ENCODE assay signal across 26 cellular contexts in the genomic region with DNA sequence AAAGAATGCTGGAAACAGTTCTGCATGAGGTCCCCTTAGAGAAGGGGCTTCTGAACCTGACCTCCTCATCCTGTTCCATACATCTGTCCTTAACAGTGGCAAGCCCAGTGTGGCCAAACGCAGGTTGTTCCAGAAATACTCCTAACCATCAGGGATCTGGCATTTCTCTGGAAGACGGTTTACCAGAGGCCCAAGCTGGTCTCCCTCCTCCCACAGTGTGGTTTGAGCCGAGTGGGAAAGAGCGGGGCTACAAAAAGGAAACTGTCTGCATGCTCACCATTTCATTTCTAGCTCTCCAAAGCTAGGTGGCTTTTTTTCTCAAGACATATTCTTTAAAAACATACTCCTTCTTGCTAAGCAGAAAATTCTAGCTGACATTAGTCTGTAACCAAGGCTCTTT. TPM values are rescaled to one million over a fixed set of nuclear protein-coding genes. Genes with fewer than 3 reads are reported as not detected.
DNase-seq lines count a peak whose midpoint lies in the region; ATAC-seq and TF ChIP-seq lines count a peak whose summit lies in the region.
"Had no signal": no experiment of that assay in that cellular context is flagged by ENCODE, and none has a peak within 500 bp of the region (broad histone marks: within the 10 kb centered on the region; RNA-seq: fewer than 3 reads in every experiment).

No MANE protein-coding gene starts in this region.

- peaks cover 52% of the 10 kb centered on the region for H3K4me1 Mint-ChIP-seq in neural crest cell

- no peaks in the 10 kb centered on the region for H3K9me3 Mint-ChIP-seq in neural crest cell
- H3K9me3 Mint-ChIP-seq: activated T-cell treated with anti-CD3 and anti-CD28 coated beads, Interleukin-2, amount 50 U/mL, for 4 hours; natural killer cell treated with Interleukin-12 subunit alpha and Interleukin-12 subunit beta and Interleukin-15 and Interleukin-18, amount 100 ng/mL, for 72 hours had no signal

- H3K36me3 ChIP-seq in BLaER1, result peaks cover 9% of the 10 kb centered on the region; the same call in 1 of the 2 replicates
- no peaks in the 10 kb centered on the region for H3K36me3 ChIP-seq in SK-N-MC (ENCODE audit: insufficient read depth, low read length)
- H3K36me3 ChIP-seq in esophagus muscularis mucosa, result peaks cover 0 to 2% (median 0%) of the 10 kb centered on the region in 4 donors
- H3K36me3 ChIP-seq in lower lobe of right lung, result no peaks in the 10 kb centered on the region
- H3K36me3 ChIP-seq: HAP-1, left lung, tibial artery had no signal

- no peaks in the 10 kb centered on the region for H3K9me3 ChIP-seq in BLaER1
- no peaks in the 10 kb centered on the region for H3K9me3 ChIP-seq in SK-N-MC (ENCODE audit: low read depth, low read length)
- H3K9me3 ChIP-seq in esophagus muscularis mucosa, result no peaks in the 10 kb centered on the region
- no peaks in the 10 kb centered on the region for H3K9me3 ChIP-seq in lower lobe of right lung
- H3K9me3 ChIP-seq: HAP-1, left lung, MG63, tibial artery had no signal

- peak overlapping the region; percentile 56 for H3K4me2 ChIP-seq in BLaER1

- H4K20me1 ChIP-seq in BLaER1, result peaks cover 14% of the 10 kb centered on the region

- intact Hi-C loops in esophagus muscularis mucosa (cut with DNase I), result no loop called here
- intact Hi-C loops in lower lobe of right lung (cut with DNase I), result no loop called here

- DNase-seq in SK-N-MC (ENCODE audit: low read depth, low spot score) (no peak), esophagus muscularis mucosa (ENCODE audit: extremely low spot score) (no peak), neural crest cell (ENCODE audit: low read depth, low spot score) (no peak), SKM-1 treated with dmso at 0.1 percent for 144 hours (lab: John Stamatoyannopoulos, UW; ENCODE audit: unreplicated experiment) (no peak), lower lobe of right lung (no peak), activated gamma-delta T cell (lab: John Stamatoyannopoulos, UW) (no peak)
- no peak for DNase-seq in stimulated activated CD8-positive, alpha-beta memory T cell treated with anti-CD3 and anti-CD28 coated beads, Interleukin-4, amount 100 ng/mL, for 48 hours
- DNase-seq: activated CD8-positive, alpha-beta memory T cell treated with anti-CD3 and anti-CD28 coated beads, Interleukin-2, amount 10 ng/mL, durations not matched to agents 7 days and 5 days; activated T-cell treated with anti-CD3 and anti-CD28 coated beads, Interleukin-2, amount 50 U/mL, for 4 hours; C1 segment of cervical spinal cord; COR-L47; DMS53; KG1; left lung; MG63; midbrain; NCI-H2029; NCI-H524 treated with DMSO at 0.1 percent for 48 hours; PC-3; stimulated activated CD4-positive, alpha-beta T cell treated with anti-CD3 and anti-CD28 coated beads, Interleukin-4, amount 100 ng/mL, for 1 hour; T-helper 17 cell; tibial artery had no signal

- ATAC-seq in lower lobe of right lung, result no peak
- ATAC-seq: activated CD8-positive, alpha-beta memory T cell treated with anti-CD3 and anti-CD28 coated beads, Interleukin-2, amount 10 ng/mL, durations not matched to agents 7 days and 5 days; activated T-cell treated with anti-CD3 and anti-CD28 coated beads, Interleukin-2, amount 50 U/mL, for 4 hours; left lung; natural killer cell treated with Interleukin-12 subunit alpha and Interleukin-12 subunit beta and Interleukin-15 and Interleukin-18, amount 100 ng/mL, for 72 hours; PC-3; SK-N-SH treated with all-trans-retinoic acid at 6 μM for 48 hours; T-helper 17 cell had no signal

- H3K36me3 Mint-ChIP-seq in neural crest cell (ENCODE audit: low read depth), result no peaks in the 10 kb centered on the region
- H3K36me3 Mint-ChIP-seq: natural killer cell treated with Interleukin-12 subunit alpha and Interleukin-12 subunit beta and Interleukin-15 and Interleukin-18, amount 100 ng/mL, for 72 hours had no signal

- TF ChIP-seq CTCF in esophagus muscularis mucosa (IDR thresholded peaks at IDR 0.05) (no peak), neural crest cell (conservative IDR thresholded peaks at IDR 0.05) (no peak), lower lobe of right lung (IDR thresholded peaks at IDR 0.05) (no peak)

- H3K27ac ChIP-seq in BLaER1 (peak overlapping the region; percentile 1; the same call in 1 of the 2 replicates), SK-N-MC (0 out of 2 replicates have a peak overlapping the region, but pooled peaks have one; percentile 51), esophagus muscularis mucosa (replicated peaks in 1 of 4) (peak overlapping the region; percentile 49 to 98 (median 97)), lower lobe of right lung (no peak overlapping the region)
- H3K27ac ChIP-seq: left lung had no signal

- TF ChIP-seq POLR2A in esophagus muscularis mucosa (IDR thresholded peaks at IDR 0.05; ENCODE audit: low read depth), result no peak

- no peaks in the 10 kb centered on the region for H3K27me3 ChIP-seq in BLaER1
- H3K27me3 ChIP-seq in esophagus muscularis mucosa, result no peaks in the 10 kb centered on the region
- H3K27me3 ChIP-seq in lower lobe of right lung (ENCODE audit: low read depth), result no peaks in the 10 kb centered on the region
- H3K27me3 ChIP-seq: left lung, MG63, tibial artery had no signal

- peaks cover 3% of the 10 kb centered on the region for H3K27me3 Mint-ChIP-seq in neural crest cell (ENCODE audit: low read depth)
- H3K27me3 Mint-ChIP-seq: natural killer cell treated with Interleukin-12 subunit alpha and Interleukin-12 subunit beta and Interleukin-15 and Interleukin-18, amount 100 ng/mL, for 72 hours; T-helper 17 cell had no signal

- WGBS in esophagus muscularis mucosa, result 19% methylated on average over 4 of the region's 4 CpGs

- peaks cover 95% of the 10 kb centered on the region for H3K4me1 ChIP-seq in BLaER1
- peaks cover 79 to 99% (median 96%) of the 10 kb centered on the region in 4 donors for H3K4me1 ChIP-seq in esophagus muscularis mucosa
- H3K4me1 ChIP-seq in lower lobe of right lung, result peaks cover 49% of the 10 kb centered on the region

- no peak for TF ChIP-seq EP300 in esophagus muscularis mucosa (IDR thresholded peaks at IDR 0.05)

- H3K4me3 ChIP-seq in BLaER1 (no peak overlapping the region), SK-N-MC (no peak overlapping the region), esophagus muscularis mucosa (no peak overlapping the region), lower lobe of right lung (no peak overlapping the region)
- H3K4me3 ChIP-seq: HAP-1, left lung, MG63, tibial artery had no signal

- no peak overlapping the region for H3K27ac Mint-ChIP-seq in neural crest cell (ENCODE audit: unreplicated experiment)
- H3K27ac Mint-ChIP-seq: activated CD8-positive, alpha-beta memory T cell treated with anti-CD3 and anti-CD28 coated beads, Interleukin-2, amount 10 ng/mL, durations not matched to agents 7 days and 5 days; natural killer cell treated with Interleukin-12 subunit alpha and Interleukin-12 subunit beta and Interleukin-15 and Interleukin-18, amount 100 ng/mL, for 72 hours had no signal

- H3K9ac ChIP-seq in BLaER1, result no peak overlapping the region
- H3K9ac ChIP-seq in SK-N-MC (ENCODE audit: insufficient read length), result no peak overlapping the region

- H3K4me3 Mint-ChIP-seq in neural crest cell, result peak overlapping the region; percentile 24
- H3K4me3 Mint-ChIP-seq: activated CD8-positive, alpha-beta memory T cell treated with anti-CD3 and anti-CD28 coated beads, Interleukin-2, amount 10 ng/mL, durations not matched to agents 7 days and 5 days; activated T-cell treated with anti-CD3 and anti-CD28 coated beads, Interleukin-2, amount 50 U/mL, for 4 hours; natural killer cell treated with Interleukin-12 subunit alpha and Interleukin-12 subunit beta and Interleukin-15 and Interleukin-18, amount 100 ng/mL, for 72 hours; T-helper 17 cell had no signal

RNA-seq across cellular contexts. Expression of a gene that starts 6.0 kb away (rescaled TPM):
- total RNA-seq in esophagus muscularis mucosa, result 100 to 1,000 TPM; 405 to 422 (median 411) TPM
- 46.1 and 54.0 TPM in 2 replicates for total RNA-seq in neural crest cell
- 105 TPM for total RNA-seq in lower lobe of right lung

RNA-seq across cellular contexts. Expression of a gene that starts 21.6 kb away (rescaled TPM):
- total RNA-seq in esophagus muscularis mucosa (10 to 100 TPM; 29.5 to 54.5 (median 49.5) TPM), neural crest cell (25.1 and 29.0 TPM in 2 replicates), lower lobe of right lung (29.6 TPM)

RNA-seq across cellular contexts. Expression of a gene that starts 21.8 kb away (rescaled TPM):
- 10 to 100 TPM; 18.3 to 29.7 (median 23.0) TPM for total RNA-seq in esophagus muscularis mucosa
- total RNA-seq in neural crest cell, result 28.7 and 32.3 TPM in 2 replicates
- 31.6 TPM for total RNA-seq in lower lobe of right lung

RNA-seq across cellular contexts. Expression of a gene that starts 32.3 kb away (rescaled TPM):
- total RNA-seq in esophagus muscularis mucosa (100 to 1,000 TPM; 133 to 173 (median 157) TPM), neural crest cell (425 and 453 TPM in 2 replicates), lower lobe of right lung (122 TPM)

RNA-seq across cellular contexts. Expression of a gene that starts 33.1 kb away (rescaled TPM):
- total RNA-seq in esophagus muscularis mucosa (10 to 100 TPM; 17.1 to 22.4 (median 18.8) TPM), neural crest cell (29.6 and 31.6 TPM in 2 replicates), lower lobe of right lung (32.2 TPM)
